Comparison of ENCODE assay signal across 2 cellular contexts in the genomic region with DNA sequence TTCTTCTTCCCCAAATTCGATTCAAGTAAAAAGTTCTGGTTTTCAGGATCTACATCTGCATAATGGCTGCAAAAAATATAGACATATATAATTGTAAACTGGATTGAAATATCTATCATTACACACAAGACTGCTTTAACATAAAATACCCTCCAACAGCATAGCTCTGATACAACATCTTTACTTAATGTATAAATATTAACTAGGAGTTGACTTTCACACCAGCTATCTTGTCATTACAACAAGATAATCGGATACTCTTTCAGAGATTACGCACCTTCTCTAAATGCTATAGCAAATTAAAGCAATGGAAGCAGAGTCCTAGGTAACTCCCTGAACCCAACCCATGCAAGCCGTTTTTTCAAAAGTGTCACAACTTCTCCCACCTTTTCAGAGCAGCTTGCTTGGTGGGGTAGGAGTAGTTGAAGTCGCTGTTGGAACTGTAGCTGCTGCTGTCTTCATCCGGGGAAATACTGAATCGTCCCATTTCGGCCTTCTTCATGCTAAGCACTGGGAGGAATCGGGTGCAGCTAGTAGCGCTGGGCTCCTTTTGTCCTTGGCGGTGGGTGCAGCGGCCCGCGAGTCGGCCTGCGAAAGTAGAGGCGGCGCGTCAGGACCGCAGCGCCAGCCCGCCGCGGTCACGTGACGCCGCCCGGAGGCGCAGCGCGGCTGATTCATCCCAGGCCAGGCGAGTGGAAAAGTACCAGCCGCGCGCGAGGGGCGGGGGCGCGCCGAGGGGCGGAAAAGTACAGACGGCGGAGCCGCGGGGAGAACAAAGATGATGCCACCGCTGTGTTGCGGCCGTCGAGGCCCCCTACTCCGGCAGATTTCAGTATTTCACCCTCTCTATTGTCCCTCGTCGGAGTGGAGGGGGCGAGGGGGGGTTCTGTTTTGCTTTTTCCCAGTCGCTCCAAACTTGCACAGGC.
TF ChIP-seq lines count a peak whose summit lies in the region.

No MANE protein-coding gene starts in this region.

TF ChIP-seq in HCT116, 20 proteins besides CTCF, POLR2A, EP300 and RAD21:
- TF ChIP-seq POLR2AphosphoS5 (IDR thresholded peaks at IDR 0.05; ENCODE audit: low read depth, low read length) (peak; percentile 74), FOSL1 (IDR thresholded peaks at IDR 0.05; ENCODE audit: low read depth) (peak; percentile 46; the same call in 1 of the 2 replicates), ELF1 (IDR thresholded peaks at IDR 0.05; ENCODE audit: borderline replicate concordance, low read depth) (no peak), EGR1 (IDR thresholded peaks at IDR 0.05; ENCODE audit: low read depth) (peak; percentile 43), CBX3 (IDR thresholded peaks at IDR 0.05; ENCODE audit: low read depth) (0 out of 2 replicates have a peak, but pooled peaks have one; percentile 18), ZNF274 (IDR thresholded peaks at IDR 0.05; ENCODE audit: low read depth, low read length) (no peak), CEBPB (IDR thresholded peaks at IDR 0.05; ENCODE audit: low read depth) (no peak; the same call in 1 of the 2 replicates), SP1 (IDR thresholded peaks at IDR 0.05; ENCODE audit: low read depth) (peak; percentile 89), SRF (IDR thresholded peaks at IDR 0.05; ENCODE audit: low read depth) (no peak), SIN3A (IDR thresholded peaks at IDR 0.05; ENCODE audit: low read depth) (peak; percentile 80), YY1 (IDR thresholded peaks at IDR 0.05; ENCODE audit: extremely low read depth, insufficient replicate concordance, low read depth, low read length) (no peak), EZH2phosphoT487 (IDR thresholded peaks at IDR 0.05; ENCODE audit: borderline replicate concordance) (no peak), JUND (IDR thresholded peaks at IDR 0.05) (peak; percentile 73), EZH2 (IDR thresholded peaks at IDR 0.05) (no peak), ZFX (IDR thresholded peaks at IDR 0.05) (no peak), TCF7L2 (IDR thresholded peaks at IDR 0.05; ENCODE audit: borderline replicate concordance, extremely low read depth, insufficient read depth, insufficient read length) (peak; percentile 95)
- TF ChIP-seq, protein P1, sequence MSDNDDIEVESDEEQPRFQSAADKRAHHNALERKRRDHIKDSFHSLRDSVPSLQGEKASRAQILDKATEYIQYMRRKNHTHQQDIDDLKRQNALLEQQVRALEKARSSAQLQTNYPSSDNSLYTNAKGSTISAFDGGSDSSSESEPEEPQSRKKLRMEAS (IDR thresholded peaks at IDR 0.05): peak; percentile 84
- TF ChIP-seq, protein P2, sequence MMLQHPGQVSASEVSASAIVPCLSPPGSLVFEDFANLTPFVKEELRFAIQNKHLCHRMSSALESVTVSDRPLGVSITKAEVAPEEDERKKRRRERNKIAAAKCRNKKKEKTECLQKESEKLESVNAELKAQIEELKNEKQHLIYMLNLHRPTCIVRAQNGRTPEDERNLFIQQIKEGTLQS (IDR thresholded peaks at IDR 0.05): no peak; the same call in 1 of the 2 replicates
- TF ChIP-seq, protein P3, sequence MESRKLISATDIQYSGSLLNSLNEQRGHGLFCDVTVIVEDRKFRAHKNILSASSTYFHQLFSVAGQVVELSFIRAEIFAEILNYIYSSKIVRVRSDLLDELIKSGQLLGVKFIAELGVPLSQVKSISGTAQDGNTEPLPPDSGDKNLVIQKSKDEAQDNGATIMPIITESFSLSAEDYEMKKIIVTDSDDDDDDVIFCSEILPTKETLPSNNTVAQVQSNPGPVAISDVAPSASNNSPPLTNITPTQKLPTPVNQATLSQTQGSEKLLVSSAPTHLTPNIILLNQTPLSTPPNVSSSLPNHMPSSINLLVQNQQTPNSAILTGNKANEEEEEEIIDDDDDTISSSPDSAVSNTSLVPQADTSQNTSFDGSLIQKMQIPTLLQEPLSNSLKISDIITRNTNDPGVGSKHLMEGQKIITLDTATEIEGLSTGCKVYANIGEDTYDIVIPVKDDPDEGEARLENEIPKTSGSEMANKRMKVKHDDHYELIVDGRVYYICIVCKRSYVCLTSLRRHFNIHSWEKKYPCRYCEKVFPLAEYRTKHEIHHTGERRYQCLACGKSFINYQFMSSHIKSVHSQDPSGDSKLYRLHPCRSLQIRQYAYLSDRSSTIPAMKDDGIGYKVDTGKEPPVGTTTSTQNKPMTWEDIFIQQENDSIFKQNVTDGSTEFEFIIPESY (IDR thresholded peaks at IDR 0.05; ENCODE audit: extremely low read depth, insufficient replicate concordance, low read length): no peak
- TF ChIP-seq, protein P4, sequence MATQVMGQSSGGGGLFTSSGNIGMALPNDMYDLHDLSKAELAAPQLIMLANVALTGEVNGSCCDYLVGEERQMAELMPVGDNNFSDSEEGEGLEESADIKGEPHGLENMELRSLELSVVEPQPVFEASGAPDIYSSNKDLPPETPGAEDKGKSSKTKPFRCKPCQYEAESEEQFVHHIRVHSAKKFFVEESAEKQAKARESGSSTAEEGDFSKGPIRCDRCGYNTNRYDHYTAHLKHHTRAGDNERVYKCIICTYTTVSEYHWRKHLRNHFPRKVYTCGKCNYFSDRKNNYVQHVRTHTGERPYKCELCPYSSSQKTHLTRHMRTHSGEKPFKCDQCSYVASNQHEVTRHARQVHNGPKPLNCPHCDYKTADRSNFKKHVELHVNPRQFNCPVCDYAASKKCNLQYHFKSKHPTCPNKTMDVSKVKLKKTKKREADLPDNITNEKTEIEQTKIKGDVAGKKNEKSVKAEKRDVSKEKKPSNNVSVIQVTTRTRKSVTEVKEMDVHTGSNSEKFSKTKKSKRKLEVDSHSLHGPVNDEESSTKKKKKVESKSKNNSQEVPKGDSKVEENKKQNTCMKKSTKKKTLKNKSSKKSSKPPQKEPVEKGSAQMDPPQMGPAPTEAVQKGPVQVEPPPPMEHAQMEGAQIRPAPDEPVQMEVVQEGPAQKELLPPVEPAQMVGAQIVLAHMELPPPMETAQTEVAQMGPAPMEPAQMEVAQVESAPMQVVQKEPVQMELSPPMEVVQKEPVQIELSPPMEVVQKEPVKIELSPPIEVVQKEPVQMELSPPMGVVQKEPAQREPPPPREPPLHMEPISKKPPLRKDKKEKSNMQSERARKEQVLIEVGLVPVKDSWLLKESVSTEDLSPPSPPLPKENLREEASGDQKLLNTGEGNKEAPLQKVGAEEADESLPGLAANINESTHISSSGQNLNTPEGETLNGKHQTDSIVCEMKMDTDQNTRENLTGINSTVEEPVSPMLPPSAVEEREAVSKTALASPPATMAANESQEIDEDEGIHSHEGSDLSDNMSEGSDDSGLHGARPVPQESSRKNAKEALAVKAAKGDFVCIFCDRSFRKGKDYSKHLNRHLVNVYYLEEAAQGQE (IDR thresholded peaks at IDR 0.05; ENCODE audit: low read depth): no peak

TF ChIP-seq in SK-N-SH, 30 proteins besides CTCF, POLR2A, EP300 and RAD21 (continues in another document):
- TF ChIP-seq FOXM1 (IDR thresholded peaks at IDR 0.05; ENCODE audit: low read depth): no peak
- TF ChIP-seq EZH2phosphoT487 (IDR thresholded peaks at IDR 0.05; ENCODE audit: borderline replicate concordance, low read depth): no peak
- no peak for TF ChIP-seq NRF1 (IDR thresholded peaks at IDR 0.05; ENCODE audit: low read depth, low read length)
- TF ChIP-seq, protein P3 (IDR thresholded peaks at IDR 0.05; ENCODE audit: borderline replicate concordance, low read depth): peak; percentile 30; the same call in 1 of the 2 replicates
- TF ChIP-seq GATA2 (CRISPR knock-in tag; IDR thresholded peaks at IDR 0.05): no peak
- no peak; the same call in 1 of the 2 replicates for TF ChIP-seq FOXJ3 (CRISPR knock-in tag; IDR thresholded peaks at IDR 0.05)
- TF ChIP-seq MEF2A (IDR thresholded peaks at IDR 0.05; ENCODE audit: borderline replicate concordance, low read depth): no peak; the same call in 1 of the 2 replicates
- TF ChIP-seq, protein P5, sequence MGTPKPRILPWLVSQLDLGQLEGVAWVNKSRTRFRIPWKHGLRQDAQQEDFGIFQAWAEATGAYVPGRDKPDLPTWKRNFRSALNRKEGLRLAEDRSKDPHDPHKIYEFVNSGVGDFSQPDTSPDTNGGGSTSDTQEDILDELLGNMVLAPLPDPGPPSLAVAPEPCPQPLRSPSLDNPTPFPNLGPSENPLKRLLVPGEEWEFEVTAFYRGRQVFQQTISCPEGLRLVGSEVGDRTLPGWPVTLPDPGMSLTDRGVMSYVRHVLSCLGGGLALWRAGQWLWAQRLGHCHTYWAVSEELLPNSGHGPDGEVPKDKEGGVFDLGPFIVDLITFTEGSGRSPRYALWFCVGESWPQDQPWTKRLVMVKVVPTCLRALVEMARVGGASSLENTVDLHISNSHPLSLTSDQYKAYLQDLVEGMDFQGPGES (IDR thresholded peaks at IDR 0.05; ENCODE audit: low read depth, low read length): no peak
- peak; percentile 34; the same call in 1 of the 2 replicates for TF ChIP-seq NFIC (IDR thresholded peaks at IDR 0.05; ENCODE audit: borderline replicate concordance)
- TF ChIP-seq RFX5 (IDR thresholded peaks at IDR 0.05; ENCODE audit: low read length): no peak
- TF ChIP-seq, protein P6, sequence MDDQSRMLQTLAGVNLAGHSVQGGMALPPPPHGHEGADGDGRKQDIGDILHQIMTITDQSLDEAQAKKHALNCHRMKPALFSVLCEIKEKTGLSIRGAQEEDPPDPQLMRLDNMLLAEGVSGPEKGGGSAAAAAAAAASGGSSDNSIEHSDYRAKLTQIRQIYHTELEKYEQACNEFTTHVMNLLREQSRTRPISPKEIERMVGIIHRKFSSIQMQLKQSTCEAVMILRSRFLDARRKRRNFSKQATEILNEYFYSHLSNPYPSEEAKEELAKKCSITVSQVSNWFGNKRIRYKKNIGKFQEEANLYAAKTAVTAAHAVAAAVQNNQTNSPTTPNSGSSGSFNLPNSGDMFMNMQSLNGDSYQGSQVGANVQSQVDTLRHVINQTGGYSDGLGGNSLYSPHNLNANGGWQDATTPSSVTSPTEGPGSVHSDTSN (IDR thresholded peaks at IDR 0.05): peak; percentile 47
- TF ChIP-seq RXRA (IDR thresholded peaks at IDR 0.05; ENCODE audit: borderline replicate concordance, low read depth): no peak
- TF ChIP-seq, protein P7, sequence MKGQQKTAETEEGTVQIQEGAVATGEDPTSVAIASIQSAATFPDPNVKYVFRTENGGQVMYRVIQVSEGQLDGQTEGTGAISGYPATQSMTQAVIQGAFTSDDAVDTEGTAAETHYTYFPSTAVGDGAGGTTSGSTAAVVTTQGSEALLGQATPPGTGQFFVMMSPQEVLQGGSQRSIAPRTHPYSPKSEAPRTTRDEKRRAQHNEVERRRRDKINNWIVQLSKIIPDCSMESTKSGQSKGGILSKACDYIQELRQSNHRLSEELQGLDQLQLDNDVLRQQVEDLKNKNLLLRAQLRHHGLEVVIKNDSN (IDR thresholded peaks at IDR 0.05; ENCODE audit: borderline replicate concordance, low read depth): peak; percentile 97
- TF ChIP-seq TAF1 (IDR thresholded peaks at IDR 0.05; ENCODE audit: borderline replicate concordance, low read depth, low read length): peak; percentile 56
- TF ChIP-seq, protein P8, sequence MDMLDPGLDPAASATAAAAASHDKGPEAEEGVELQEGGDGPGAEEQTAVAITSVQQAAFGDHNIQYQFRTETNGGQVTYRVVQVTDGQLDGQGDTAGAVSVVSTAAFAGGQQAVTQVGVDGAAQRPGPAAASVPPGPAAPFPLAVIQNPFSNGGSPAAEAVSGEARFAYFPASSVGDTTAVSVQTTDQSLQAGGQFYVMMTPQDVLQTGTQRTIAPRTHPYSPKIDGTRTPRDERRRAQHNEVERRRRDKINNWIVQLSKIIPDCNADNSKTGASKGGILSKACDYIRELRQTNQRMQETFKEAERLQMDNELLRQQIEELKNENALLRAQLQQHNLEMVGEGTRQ (IDR thresholded peaks at IDR 0.05; ENCODE audit: borderline replicate concordance, low read depth, low read length): peak; percentile 78
- TF ChIP-seq TCF12 (IDR thresholded peaks at IDR 0.05): peak; percentile 35; the same call in 1 of the 2 replicates
- no peak for TF ChIP-seq GABPA (IDR thresholded peaks at IDR 0.05; ENCODE audit: low read depth)
- peak; percentile 37; the same call in 1 of the 2 replicates for TF ChIP-seq RCOR1 (IDR thresholded peaks at IDR 0.05; ENCODE audit: low read length)
- TF ChIP-seq YY1 (IDR thresholded peaks at IDR 0.05; ENCODE audit: low read depth): 0 out of 2 replicates have a peak, but pooled peaks have one; percentile 3
- TF ChIP-seq FOSL2 (IDR thresholded peaks at IDR 0.05; ENCODE audit: borderline replicate concordance, low read depth): peak; percentile 59; the same call in 1 of the 2 replicates
- TF ChIP-seq, protein P4 (IDR thresholded peaks at IDR 0.05; ENCODE audit: low read depth, low read length): no peak; the same call in 1 of the 2 replicates
- no peak for TF ChIP-seq SMC3 (IDR thresholded peaks at IDR 0.05; ENCODE audit: low read depth, low read length)
- peak; percentile 12 for TF ChIP-seq CHD2 (IDR thresholded peaks at IDR 0.05; ENCODE audit: low read length, partially characterized antibody)
- TF ChIP-seq SIN3A (IDR thresholded peaks at IDR 0.05; ENCODE audit: borderline replicate concordance, low read depth, low read length): peak; percentile 93
- TF ChIP-seq, protein P1 (IDR thresholded peaks at IDR 0.05; ENCODE audit: low read depth): peak; percentile 59; the same call in 1 of the 2 replicates
